8 cellular contexts compared by ENCODE assay signal in the genomic region with DNA sequence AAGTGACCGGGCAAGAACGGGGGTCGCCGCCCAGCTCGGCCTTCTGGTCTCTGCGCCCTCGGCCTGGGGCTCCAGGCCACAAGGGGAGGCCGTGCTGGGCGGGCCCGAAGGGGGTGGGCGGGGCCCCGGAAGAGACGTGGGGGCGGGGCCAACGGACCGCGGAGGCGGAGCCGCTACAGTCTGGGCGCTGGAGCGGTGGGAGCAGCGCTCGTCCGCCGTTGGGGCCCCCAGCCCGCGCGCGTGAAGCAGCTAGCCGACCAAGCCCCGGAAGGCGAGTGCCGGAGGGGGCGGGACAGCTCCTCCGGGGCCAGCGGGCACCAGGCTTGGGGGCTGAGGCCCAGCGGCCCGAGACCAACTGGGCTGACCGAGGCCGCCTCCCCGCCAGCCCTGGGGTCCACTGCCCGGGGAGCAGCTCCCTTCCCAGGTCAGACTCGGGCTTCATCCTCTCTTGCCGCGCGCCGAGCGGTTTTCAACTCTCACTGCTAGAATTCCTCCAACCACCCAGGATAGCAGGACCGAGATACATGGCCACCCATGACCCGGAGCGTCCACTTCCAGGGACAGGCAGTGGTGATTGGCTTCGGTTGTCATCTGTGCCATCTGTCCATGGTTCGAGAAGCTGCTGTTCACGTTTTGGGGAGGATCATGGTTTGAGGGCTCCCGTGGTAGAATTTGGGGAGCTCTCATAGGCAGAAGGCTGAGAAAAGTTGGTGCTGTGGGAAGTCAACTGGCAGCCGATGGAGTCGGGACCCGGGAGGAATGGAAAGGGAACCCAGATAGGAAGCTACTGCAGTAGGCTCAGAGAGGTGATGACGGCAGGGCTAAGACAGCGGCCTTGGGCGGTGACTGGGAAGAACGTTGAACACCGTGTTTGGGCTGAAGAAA. TPM values are rescaled to one million over a fixed set of nuclear protein-coding genes. Genes with fewer than 3 reads are reported as not detected.
DNase-seq lines count a peak whose midpoint lies in the region; TF ChIP-seq lines count a peak whose summit lies in the region.

No MANE protein-coding gene starts in this region.

- H3K27me3 Mint-ChIP-seq in HFFc6 (ENCODE audit: insufficient read depth), result peaks cover 3% of the 10 kb centered on the region

- H3K4me3 ChIP-seq in ascending aorta (peak overlapping the region; percentile 74 to 78), rectal smooth muscle tissue (ENCODE audit: low read length) (peak overlapping the region; percentile 60), vagina (peak overlapping the region; percentile 57 to 86)

- H3K4me3 Mint-ChIP-seq in HFFc6, result peak overlapping the region; percentile 92

- no peak for TF ChIP-seq CTCF in HFFc6 (IDR thresholded peaks at IDR 0.05)
- peak in 1 of 3 experiments; percentile 5 for TF ChIP-seq CTCF in ascending aorta (IDR thresholded peaks at IDR 0.05)
- no peak for TF ChIP-seq CTCF in vagina (IDR thresholded peaks at IDR 0.05)

- no peaks in the 10 kb centered on the region for H3K9me3 Mint-ChIP-seq in HFFc6

- H3K36me3 ChIP-seq in ascending aorta, result no peaks in the 10 kb centered on the region
- H3K36me3 ChIP-seq in rectal smooth muscle tissue (ENCODE audit: control insufficient read depth, insufficient read depth, low read length), result no peaks in the 10 kb centered on the region
- H3K36me3 ChIP-seq in vagina, result no peaks in the 10 kb centered on the region

- peak overlapping the region; percentile 79 for H3K27ac Mint-ChIP-seq in HFFc6

- no peaks in the 10 kb centered on the region for H3K27me3 ChIP-seq in ascending aorta
- no peaks in the 10 kb centered on the region for H3K27me3 ChIP-seq in rectal smooth muscle tissue (ENCODE audit: control insufficient read depth, insufficient read depth, low read length)
- H3K27me3 ChIP-seq in vagina, result no peaks in the 10 kb centered on the region

- H3K4me1 ChIP-seq in ascending aorta, result peaks cover 0 to 8% of the 10 kb centered on the region in 2 donors
- peaks cover 4% of the 10 kb centered on the region for H3K4me1 ChIP-seq in rectal smooth muscle tissue (ENCODE audit: control insufficient read depth, insufficient read depth, low read length)
- H3K4me1 ChIP-seq in vagina, result peaks cover 16% of the 10 kb centered on the region

- peaks cover 32% of the 10 kb centered on the region for H3K4me1 Mint-ChIP-seq in HFFc6 (ENCODE audit: low read depth)

- peak overlapping the region; percentile 32 for H3K9ac ChIP-seq in rectal smooth muscle tissue (ENCODE audit: low read length)

- intact Hi-C loops in ascending aorta (cut with DNase I) (loop anchor here (1.0 to 2.0 kb wide), 5 partner anchors 18 to 52 kb away; partner anchors contain the start of genes ARHGAP17 and LCMT1), vagina (cut with DNase I) (no loop called here)

- H3K36me3 Mint-ChIP-seq in HFFc6 (ENCODE audit: low read depth), result peaks cover 8% of the 10 kb centered on the region

- peak; percentile 69 for TF ChIP-seq POLR2A in GM10847 (IDR thresholded peaks at IDR 0.05; ENCODE audit: extremely low read depth, insufficient read length)
- TF ChIP-seq POLR2A in vagina (IDR thresholded peaks at IDR 0.05), result peak in 1 of 2 donors; percentile 69

- DNase-seq in HFFc6, result no peak
- DNase-seq in NCI-H1105 treated with DMSO at 0.1 percent for 48 hours (lab: John Stamatoyannopoulos, UW), result peak; percentile 66
- peak; percentile 80 for DNase-seq in T-helper 9 cell
- peak; percentile 20 to 89 for DNase-seq in ascending aorta (ENCODE audit: low spot score in 2 of 2)
- peak; percentile 87 for DNase-seq in hepatic stellate cell (ENCODE audit: low spot score)
- DNase-seq in vagina (ENCODE audit: extremely low spot score in 2 of 2), result no peak

- H3K9me3 ChIP-seq in ascending aorta, result no peaks in the 10 kb centered on the region
- H3K9me3 ChIP-seq in vagina, result no peaks in the 10 kb centered on the region

- peak overlapping the region; percentile 87 to 97 for H3K27ac ChIP-seq in ascending aorta
- H3K27ac ChIP-seq in rectal smooth muscle tissue (ENCODE audit: low read depth, low read length), result peak overlapping the region; percentile 86
- peak overlapping the region; percentile 72 for H3K27ac ChIP-seq in vagina

RNA-seq across cellular contexts. Expression of gene LCMT1, which starts 44.6 kb away (rescaled TPM):
- total RNA-seq in HFFc6 (2021; fragmentation: NEBNext Ultra II Directional; extraction: Animal tissue kit (Norgen Biotek cat#: 25700)), result 10 to 100 TPM; 31.7 to 44.1 (median 41.5) TPM
- 2.6 TPM for total RNA-seq in ascending aorta
- 29.2 TPM for total RNA-seq in vagina

RNA-seq across cellular contexts. Expression of gene ARHGAP17, which starts 51.8 kb away (rescaled TPM):
- total RNA-seq in HFFc6 (2021; fragmentation: NEBNext Ultra II Directional; extraction: Animal tissue kit (Norgen Biotek cat#: 25700)), result 100 to 1,000 TPM in 3 of 6 experiments, 10 to 100 TPM in 3; 86.5 to 104 (median 97.4) TPM
- total RNA-seq in ascending aorta (133 TPM), vagina (52.1 TPM)

Comparison
In these comparisons a context has a peak if more than half of its experiments do, and no peak if none do; other contexts are left out.
1. DNase-seq: peak in NCI-H1105 treated with DMSO at 0.1 percent for 48 hours (single experiment), T-helper 9 cell (single experiment), ascending aorta (2 of 2) and hepatic stellate cell (single experiment); none in HFFc6 (single experiment) and vagina (0 of 2).
2. Peak in every context shown above with its lines, with median percentiles within 50 percentile points of each other: H3K27ac ChIP-seq and H3K4me3 ChIP-seq.